8 cellular contexts compared by ENCODE assay signal in genomic region chr20:5781367-5781766, GRCh38. TPM values are rescaled to one million over a fixed set of nuclear protein-coding genes. Genes with fewer than 3 reads are reported as not detected.
DNase-seq lines count a peak whose midpoint lies in the region; ATAC-seq, FAIRE-seq and TF ChIP-seq lines count a peak whose summit lies in the region.
"Not testable (repeated sequence)": the region's sequence is repeated elsewhere in the genome, so short reads cannot be mapped to it uniquely, and the experiment has no call there.

No MANE protein-coding gene starts in this region.

- TF ChIP-seq RAD21 in K562 (CRISPR knock-in tag; conservative IDR thresholded peaks at IDR 0.05 in 1 of 2, IDR thresholded peaks at IDR 0.05 in 1 of 2), result not testable (repeated sequence)

- H3K4me1 ChIP-seq in CD8-positive, alpha-beta memory T cell (ENCODE audit: insufficient read depth, low read length), result not testable (repeated sequence)
- H3K4me1 ChIP-seq in K562 (replicated peaks in 1 of 2; ENCODE audit: control insufficient read depth in 2 of 2, insufficient read depth in 2 of 2, low read length in 2 of 2) (peaks cover 43 to 51% of the 10 kb centered on the region in 2 experiments), left ventricle myocardium inferior (peaks cover 38% of the 10 kb centered on the region), upper lobe of left lung (peaks cover 0 to 26% (median 14%) of the 10 kb centered on the region in 4 donors)

- not testable (repeated sequence) for H4K20me1 ChIP-seq in K562 (replicated peaks; ENCODE audit: control insufficient read depth, insufficient read depth, low read length)

- intact Hi-C loops in K562 (cut with micrococcal nuclease), result loop anchor here (5.0 to 10.0 kb wide), 3 partner anchors 39 to 107 kb away; no protein-coding TSS in a partner anchor
- intact Hi-C loops in left ventricle myocardium inferior (cut with micrococcal nuclease), result not testable (repeated sequence)

- not testable (repeated sequence) for H3K9me1 ChIP-seq in K562 (ENCODE audit: control insufficient read depth, insufficient read depth, low read length)

- H3K4me2 ChIP-seq in K562 (ENCODE audit: insufficient read depth, low read length), result 0 out of 2 replicates have a peak overlapping the region, but pooled peaks have one; percentile 52

- not testable (repeated sequence) for H3K27me3 Mint-ChIP-seq in CD8-positive, alpha-beta memory T cell; T-helper 17 cell; mesothelial cell of epicardium (ENCODE audit: low read depth); progenitor cell of endocrine pancreas; stimulated activated memory B cell treated with anti-CD40 and anti-IgM and Interleukin-4, amounts not matched to agents 10 μg/mL and 1 μg/mL and 100 μg/mL, for 72 hours

- not testable (repeated sequence) for H3K9me3 Mint-ChIP-seq in CD8-positive, alpha-beta memory T cell; mesothelial cell of epicardium; progenitor cell of endocrine pancreas (ENCODE audit: low read depth); stimulated activated memory B cell treated with anti-CD40 and anti-IgM and Interleukin-4, amounts not matched to agents 10 μg/mL and 1 μg/mL and 100 μg/mL, for 72 hours

- not testable (repeated sequence) for FAIRE-seq in K562 (lab: Jason Lieb, UNC)

- not testable (repeated sequence) for DNase-seq in CD8-positive, alpha-beta memory T cell; T-helper 17 cell; K562 (ENCODE audit: extremely low read depth in 1 of 4, low spot score in 3 of 4); left ventricle myocardium inferior; mesothelial cell of epicardium (ENCODE audit: low spot score in 2 of 2, unreplicated experiment in 2 of 2); progenitor cell of endocrine pancreas (ENCODE audit: low spot score, unreplicated experiment); upper lobe of left lung

- H3K27ac ChIP-seq in CD8-positive, alpha-beta memory T cell (ENCODE audit: low read depth, low read length), result peak overlapping the region; percentile 47
- peak overlapping the region; percentile 66; the same call in 1 of the 3 replicates for H3K27ac ChIP-seq in K562 (ENCODE audit: extremely low read depth, low read depth, low read length)
- peak overlapping the region; percentile 67 for H3K27ac ChIP-seq in left ventricle myocardium inferior (replicated peaks)
- peak overlapping the region in 3 of 4 donors; percentile 1 to 45 (median 19) for H3K27ac ChIP-seq in upper lobe of left lung

- H3K79me2 ChIP-seq in K562 (ENCODE audit: control insufficient read depth, insufficient read depth, low read length), result not testable (repeated sequence)

- 74% methylated on average over 8 of the region's 8 CpGs for whole genome bisulfite sequencing in K562 (ENCODE audit: insufficient coverage, low coverage, missing lambda C conversion rate)
- 79 to 91% methylated on average over 8 of the region's 8 CpGs for WGBS in upper lobe of left lung, 2 donors

- CTCF ChIA-PET in CD8-positive, alpha-beta memory T cell (lab: Charles Lee), result interaction anchor here (1.7 kb wide), 1 partner anchor 252 kb away, joined by 5 read pairs; no protein-coding TSS in a partner anchor
- CTCF ChIA-PET in K562 (lab: Yijun Ruan, JAX; ENCODE audit: low intra/inter-chr PET ratio), result not testable (repeated sequence)

- not testable (repeated sequence) for TF ChIP-seq EP300 in K562 (IDR thresholded peaks at IDR 0.05; ENCODE audit: low read length); upper lobe of left lung (IDR thresholded peaks at IDR 0.05)

- not testable (repeated sequence) for H3K9me3 ChIP-seq in CD8-positive, alpha-beta memory T cell (ENCODE audit: low read length); T-helper 17 cell (ENCODE audit: control insufficient read depth, low read length, poor library complexity, severe bottlenecking); K562 (replicated peaks; ENCODE audit: control insufficient read depth, insufficient read depth, low read depth, low read length); left ventricle myocardium inferior (replicated peaks); upper lobe of left lung

- POLR2A ChIA-PET in CD8-positive, alpha-beta memory T cell (lab: Charles Lee), result not testable (repeated sequence)
- POLR2A ChIA-PET in K562 (lab: Yijun Ruan, JAX), result interaction anchor here (0.7 kb wide), 1 partner anchor 30 kb away, joined by 3 read pairs; no protein-coding TSS in a partner anchor

- in situ Hi-C loops in K562 (cut with MboI), result loop anchor here (25.0 kb wide), 1 partner anchor 219 kb away; no protein-coding TSS in a partner anchor

- H3K4me1 Mint-ChIP-seq in CD8-positive, alpha-beta memory T cell, result peaks cover 0 to 14% (median 3%) of the 10 kb centered on the region in 3 donors
- not testable (repeated sequence) for H3K4me1 Mint-ChIP-seq in T-helper 17 cell; progenitor cell of endocrine pancreas (ENCODE audit: low read depth); stimulated activated memory B cell treated with anti-CD40 and anti-IgM and Interleukin-4, amounts not matched to agents 10 μg/mL and 1 μg/mL and 100 μg/mL, for 72 hours
- H3K4me1 Mint-ChIP-seq in mesothelial cell of epicardium, result peaks cover 32% of the 10 kb centered on the region

- H3K27me3 ChIP-seq in CD8-positive, alpha-beta memory T cell (ENCODE audit: insufficient read depth, low read length, poor library complexity, severe bottlenecking); K562 (ENCODE audit: control insufficient read depth in 2 of 2, insufficient read depth in 2 of 2, low read length in 2 of 2); left ventricle myocardium inferior (ENCODE audit: low read depth); upper lobe of left lung: not testable (repeated sequence)

- H3K36me3 Mint-ChIP-seq in CD8-positive, alpha-beta memory T cell, result peaks cover 8 to 61% (median 16%) of the 10 kb centered on the region in 3 donors
- H3K36me3 Mint-ChIP-seq in T-helper 17 cell (ENCODE audit: low read depth), result peaks cover 11% of the 10 kb centered on the region
- peaks cover 19% of the 10 kb centered on the region for H3K36me3 Mint-ChIP-seq in mesothelial cell of epicardium
- H3K36me3 Mint-ChIP-seq in progenitor cell of endocrine pancreas (ENCODE audit: insufficient read depth), result not testable (repeated sequence)
- H3K36me3 Mint-ChIP-seq in stimulated activated memory B cell treated with anti-CD40 and anti-IgM and Interleukin-4, amounts not matched to agents 10 μg/mL and 1 μg/mL and 100 μg/mL, for 72 hours, result peaks cover 44% of the 10 kb centered on the region

- not testable (repeated sequence) for BruUV-seq in K562 (replicated peaks; lab: Mats Ljungman, UMichigan)

- H3K27ac Mint-ChIP-seq in CD8-positive, alpha-beta memory T cell, result not testable (repeated sequence)
- peak overlapping the region; percentile 71 for H3K27ac Mint-ChIP-seq in T-helper 17 cell
- peak overlapping the region; percentile 95 for H3K27ac Mint-ChIP-seq in mesothelial cell of epicardium
- peak overlapping the region; percentile 87 for H3K27ac Mint-ChIP-seq in progenitor cell of endocrine pancreas
- H3K27ac Mint-ChIP-seq in stimulated activated memory B cell treated with anti-CD40 and anti-IgM and Interleukin-4, amounts not matched to agents 10 μg/mL and 1 μg/mL and 100 μg/mL, for 72 hours, result peak overlapping the region; percentile 7

- TF ChIP-seq POLR2A in K562 (conservative IDR thresholded peaks at IDR 0.05); upper lobe of left lung (IDR thresholded peaks at IDR 0.05): not testable (repeated sequence)

- not testable (repeated sequence) for ATAC-seq in T-helper 17 cell; K562; stimulated activated memory B cell treated with anti-CD40 and anti-IgM and Interleukin-4, amounts not matched to agents 10 μg/mL and 1 μg/mL and 100 μg/mL, for 72 hours; upper lobe of left lung (ENCODE audit: low FRiP score in 2 of 2)

- peak overlapping the region in 1 of 2 experiments; percentile 24; a peak in 1 of 4 replicates for H3K9ac ChIP-seq in K562 (ENCODE audit: insufficient read depth in 1 of 2, low read depth in 2 of 2, low read length in 2 of 2)

- H3K4me3 Mint-ChIP-seq in CD8-positive, alpha-beta memory T cell; T-helper 17 cell; mesothelial cell of epicardium; progenitor cell of endocrine pancreas (ENCODE audit: low read depth); stimulated activated memory B cell treated with anti-CD40 and anti-IgM and Interleukin-4, amounts not matched to agents 10 μg/mL and 1 μg/mL and 100 μg/mL, for 72 hours: not testable (repeated sequence)

- not testable (repeated sequence) for H2AFZ ChIP-seq in K562 (ENCODE audit: low read depth, low read length)

- not testable (repeated sequence) for H3K4me3 ChIP-seq in CD8-positive, alpha-beta memory T cell (ENCODE audit: low read length); K562; left ventricle myocardium inferior; upper lobe of left lung

- TF ChIP-seq CTCF in K562 (IDR thresholded peaks at IDR 0.05 in 2 of 3, conservative IDR thresholded peaks at IDR 0.05 in 1 of 3; ENCODE audit: insufficient read depth in 2 of 3, low read depth in 1 of 3, low read length in 3 of 3); left ventricle myocardium inferior (IDR thresholded peaks at IDR 0.05; ENCODE audit: borderline replicate concordance); mesothelial cell of epicardium (IDR thresholded peaks at IDR 0.05; ENCODE audit: unreplicated experiment); progenitor cell of endocrine pancreas (IDR thresholded peaks at IDR 0.05; ENCODE audit: unreplicated experiment); upper lobe of left lung (IDR thresholded peaks at IDR 0.05): not testable (repeated sequence)

- not testable (repeated sequence) for H3K36me3 ChIP-seq in CD8-positive, alpha-beta memory T cell (ENCODE audit: insufficient read depth, low read length); K562 (ENCODE audit: control insufficient read depth, insufficient read depth, low read length); left ventricle myocardium inferior; upper lobe of left lung

RNA-seq across cellular contexts. Expression of gene SHLD1, which starts 31.2 kb away (rescaled TPM):
- total RNA-seq in CD8-positive, alpha-beta memory T cell, result 1 to 10 TPM; 7.7 to 9.1 TPM
- polyA plus RNA-seq in CD8-positive, alpha-beta memory T cell, result 18.8 TPM
- total RNA-seq in T-helper 17 cell, result 1 to 10 TPM; 9.2 to 9.4 TPM
- total RNA-seq in K562 (2011; cell fraction: chromatin; rRNA removed; ENCODE audit: low replicate concordance), result 5.6 and 11.8 TPM in 2 replicates
- total RNA-seq in K562 (2011; cell fraction: nucleolus; rRNA removed), result 4.9 and 9.7 TPM in 2 replicates
- total RNA-seq in K562 (2011; cell fraction: nucleoplasm; rRNA removed), result 9.7 and 12.2 TPM in 2 replicates
- 3.7 and 3.8 TPM in 2 replicates for total RNA-seq in K562 (2014; rRNA removed)
- total RNA-seq in K562 (2014; rRNA removed; fragmentation: Illumina TruSeq; extraction: Trizol), result 6.9 and 7.9 TPM in 2 replicates
- total RNA-seq in K562 (2015; rRNA removed; fragmentation: Illumina TruSeq; extraction: Trizol), result 7.4 and 8.2 TPM in 2 replicates
- total RNA-seq in K562 (2021), result 5.9 and 7.3 TPM in 2 replicates
- polyA plus RNA-seq in K562 (2011; rRNA removed), result 12.1 and 13.9 TPM in 2 replicates
- polyA plus RNA-seq in K562 (2011; cell fraction: cytosol; rRNA removed), result 8.1 and 13.8 TPM in 2 replicates
- polyA plus RNA-seq in K562 (2011; cell fraction: nucleus; rRNA removed), result 3.7 and 7.9 TPM in 2 replicates
- 8.9 and 9.1 TPM in 2 replicates for polyA plus RNA-seq in K562 (2012)
- polyA plus RNA-seq in K562 (2014; fragmentation: Illumina TruSeq; extraction: Trizol), result 6.2 and 7.6 TPM in 2 replicates
- polyA plus RNA-seq in K562 (2014; fragmentation: Nextera tagmentation; extraction: Ambion mirVana), result 10 to 100 TPM; 20.7 to 21.6 TPM
- 7.3 and 8.4 TPM in 2 replicates for polyA plus RNA-seq in K562 (2014; rRNA removed)
- polyA minus RNA-seq in K562 (2011; rRNA and poly(A)+ RNA removed), result 4.9 and 5.3 TPM in 2 replicates
- polyA minus RNA-seq in K562 (2011; cell fraction: cytosol; rRNA and poly(A)+ RNA removed), result 1.2 and 1.5 TPM in 2 replicates
- polyA minus RNA-seq in K562 (2011; cell fraction: nucleus; rRNA and poly(A)+ RNA removed), result 3.6 and 8.0 TPM in 2 replicates
- 5.7 TPM for total RNA-seq in left ventricle myocardium inferior
- total RNA-seq in mesothelial cell of epicardium, result 10.0 to 11.9 TPM (median 11.6 TPM) in 3 replicates
- 8.3 and 8.5 TPM in 2 replicates for total RNA-seq in progenitor cell of endocrine pancreas
- total RNA-seq in upper lobe of left lung, result 1 to 10 TPM; 3.1 to 5.6 (median 4.5) TPM
